In genomic region chr4:158208931-158209640, GRCh38 we compare ENCODE assay signal across 10 cellular contexts. TPM values are rescaled to one million over a fixed set of nuclear protein-coding genes. Genes with fewer than 3 reads are reported as not detected.
DNase-seq lines count a peak whose midpoint lies in the region; ATAC-seq and TF ChIP-seq lines count a peak whose summit lies in the region.
"Had no signal": no experiment of that assay in that cellular context is flagged by ENCODE, and none has a peak within 500 bp of the region (broad histone marks: within the 10 kb centered on the region; RNA-seq: fewer than 3 reads in every experiment).

No MANE protein-coding gene starts in this region.

- no peak for TF ChIP-seq CTCF in psoas muscle (IDR thresholded peaks at IDR 0.05)

- intact Hi-C loops in psoas muscle (cut with DNase I): no loop called here

- H3K36me3 ChIP-seq in psoas muscle (ENCODE audit: insufficient read depth in 1 of 2, low read depth in 1 of 2): no peaks in the 10 kb centered on the region

- DNase-seq in psoas muscle (no peak), kidney tubule cell (ENCODE audit: low spot score) (no peak)
- DNase-seq in activated CD4-positive, alpha-beta memory T cell treated with anti-CD3 and anti-CD28 coated beads, Interleukin-2, amount 10 ng/mL, durations not matched to agents 7 days and 5 days: no peak
- DNase-seq: hippocampal formation had no signal

- peaks cover 9% of the 10 kb centered on the region for H3K4me1 ChIP-seq in psoas muscle

- peaks cover 17% of the 10 kb centered on the region for H3K27me3 Mint-ChIP-seq in activated CD4-positive, alpha-beta memory T cell treated with anti-CD3 and anti-CD28 coated beads, Interleukin-2, amount 10 ng/mL, durations not matched to agents 7 days and 5 days

- H3K4me3 ChIP-seq in psoas muscle: no peak overlapping the region

- CTCF ChIA-PET in activated CD4-positive, alpha-beta memory T cell treated with anti-CD3 and anti-CD28 coated beads, Interleukin-2, amount 10 ng/mL, durations not matched to agents 7 days and 5 days (lab: Charles Lee): no interaction called here

- H3K9me3 Mint-ChIP-seq in activated CD4-positive, alpha-beta memory T cell treated with anti-CD3 and anti-CD28 coated beads, Interleukin-2, amount 10 ng/mL, durations not matched to agents 7 days and 5 days: peaks cover 5% of the 10 kb centered on the region

- H3K4me1 Mint-ChIP-seq in activated CD4-positive, alpha-beta memory T cell treated with anti-CD3 and anti-CD28 coated beads, Interleukin-2, amount 10 ng/mL, durations not matched to agents 7 days and 5 days: peaks cover 13% of the 10 kb centered on the region

- H3K27me3 ChIP-seq in psoas muscle (ENCODE audit: insufficient read depth in 3 of 3, low read length in 2 of 3): no peaks in the 10 kb centered on the region

- H3K27ac Mint-ChIP-seq in activated CD4-positive, alpha-beta memory T cell treated with anti-CD3 and anti-CD28 coated beads, Interleukin-2, amount 10 ng/mL, durations not matched to agents 7 days and 5 days: no peak overlapping the region

- peak overlapping the region; percentile 58 for H3K27ac ChIP-seq in angular gyrus (ENCODE audit: low read depth, low read length)
- peak overlapping the region; percentile 88 for H3K27ac ChIP-seq in psoas muscle

- no peaks in the 10 kb centered on the region for H3K9me3 ChIP-seq in psoas muscle

- no peak overlapping the region for H3K4me3 Mint-ChIP-seq in activated CD4-positive, alpha-beta memory T cell treated with anti-CD3 and anti-CD28 coated beads, Interleukin-2, amount 10 ng/mL, durations not matched to agents 7 days and 5 days

- 85 to 94% (median 89%) methylated on average over 5 of the region's 5 CpGs for WGBS in psoas muscle, 3 donors

- no peaks in the 10 kb centered on the region for H3K36me3 Mint-ChIP-seq in activated CD4-positive, alpha-beta memory T cell treated with anti-CD3 and anti-CD28 coated beads, Interleukin-2, amount 10 ng/mL, durations not matched to agents 7 days and 5 days (ENCODE audit: low read depth)

- POLR2A ChIA-PET in activated CD4-positive, alpha-beta memory T cell treated with anti-CD3 and anti-CD28 coated beads, Interleukin-2, amount 10 ng/mL, durations not matched to agents 7 days and 5 days (lab: Charles Lee): no interaction called here

- peak; percentile 59 for ATAC-seq in GM18907 (IDR thresholded peaks at IDR 0.05; ENCODE audit: unreplicated experiment)
- peak; percentile 74 for ATAC-seq in HG03095 (IDR thresholded peaks at IDR 0.05; ENCODE audit: unreplicated experiment)
- no peak for ATAC-seq in psoas muscle
- ATAC-seq in HG03457 (IDR thresholded peaks at IDR 0.05; ENCODE audit: unreplicated experiment): no peak
- ATAC-seq in activated CD4-positive, CD25-positive, alpha-beta regulatory T cell treated with anti-CD3 and anti-CD28 coated beads, Interleukin-2, amount 50 U/mL, for 24 hours: no peak

RNA-seq across cellular contexts. Expression of gene TMEM144, which starts 1.2 kb away (rescaled TPM):
- total RNA-seq in psoas muscle: 1 to 10 TPM in 3 of 4 donors, under 1 TPM in 1; 0.88 to 1.9 (median 1.4) TPM
- polyA plus RNA-seq in psoas muscle: 1 to 10 TPM in 2 of 3 donors, under 1 TPM in 1; 0.53 to 1.2 (median 1.0) TPM
- not detected for total RNA-seq in activated CD4-positive, alpha-beta memory T cell treated with anti-CD3 and anti-CD28 coated beads, Interleukin-2, amount 10 ng/mL, durations not matched to agents 7 days and 5 days

RNA-seq across cellular contexts. Expression of gene GASK1B, which starts 36.3 kb away (rescaled TPM):
- total RNA-seq in psoas muscle: 10 to 100 TPM in 1 of 4 donors, 1 to 10 TPM in 3; 5.3 to 16.7 (median 8.0) TPM
- 1 to 10 TPM; 2.6 to 5.4 (median 3.2) TPM for polyA plus RNA-seq in psoas muscle
- not detected for total RNA-seq in activated CD4-positive, alpha-beta memory T cell treated with anti-CD3 and anti-CD28 coated beads, Interleukin-2, amount 10 ng/mL, durations not matched to agents 7 days and 5 days
- total RNA-seq: T-helper 2 cell treated with Interferon-gamma antibody and Interleukin-4, amounts not matched to agents 100 ng/mL and 5 ng/mL, for 36 hours had no signal

Comparison
In these comparisons a context has a peak if more than half of its experiments do, and no peak if none do; other contexts are left out.
1. ATAC-seq: peak in GM18907 (single experiment) and HG03095 (single experiment); none in psoas muscle (0 of 4), HG03457 (single experiment) and activated CD4-positive, CD25-positive, alpha-beta regulatory T cell treated with anti-CD3 and anti-CD28 coated beads, Interleukin-2, amount 50 U/mL, for 24 hours (0 of 2).
2. RNA of gene GASK1B, which starts 36.3 kb away (total RNA-seq): 5.3 to 16.7 TPM in psoas muscle; not detected in activated CD4-positive, alpha-beta memory T cell treated with anti-CD3 and anti-CD28 coated beads, Interleukin-2, amount 10 ng/mL, durations not matched to agents 7 days and 5 days; every median in the first group is over 4 times any median in the second.